21 cellular contexts compared by ENCODE assay signal in the genomic region with DNA sequence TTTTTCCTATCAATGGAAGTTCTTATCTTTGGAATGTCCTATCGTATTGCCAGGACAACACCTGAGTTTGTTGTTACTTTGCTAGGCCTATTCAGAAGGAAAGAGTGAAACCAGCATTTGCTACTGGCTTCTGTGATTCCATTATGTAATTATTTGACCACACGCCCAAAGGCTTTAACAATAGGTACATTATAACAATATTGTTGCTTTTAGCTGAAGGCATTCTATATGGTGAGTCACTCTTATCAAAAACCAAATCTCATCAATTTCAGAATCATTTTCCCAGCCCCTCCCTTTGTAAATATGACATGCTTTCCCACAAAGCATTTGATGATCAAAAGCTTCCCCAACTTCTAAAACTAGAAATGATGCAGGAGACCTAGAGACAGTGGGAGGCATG.
A peak's percentile ranks its signal among the peaks of the same experiment; 100 is the strongest.
DNase-seq lines count a peak whose midpoint lies in the region; ATAC-seq and TF ChIP-seq lines count a peak whose summit lies in the region.
"Had no signal": no experiment of that assay in that cellular context is flagged by ENCODE, and none has a peak within 500 bp of the region (broad histone marks: within the 10 kb centered on the region; RNA-seq: fewer than 3 reads in every experiment).

No MANE protein-coding gene starts in this region.

- POLR2A ChIA-PET in RWPE1 (lab: Yijun Ruan, JAX; ENCODE audit: low non-redundant PET): no interaction called here

- DNase-seq in HT-29 (ENCODE audit: low spot score) (peak; percentile 48), RWPE1 (ENCODE audit: low spot score) (peak; percentile 13), foreskin keratinocyte (peak; percentile 50 to 70), renal cortical epithelial cell (ENCODE audit: low read depth) (peak; percentile 30), NCI-H2171 (lab: John Stamatoyannopoulos, UW) (no peak)
- DNase-seq: activated B cell treated with CpG ODN at 0.5 μM for 24 hours; activated CD4-positive, alpha-beta T cell treated with anti-CD3 and anti-CD28 coated beads, Interleukin-2, amount 50 U/mL, for 4 hours; activated naive CD4-positive, alpha-beta T cell treated with anti-CD3 and anti-CD28 coated beads for 36 hours; effector CD8-positive, alpha-beta T cell; EL; erythroblast; naive B cell; NCI-H2081 treated with DMSO at 0.1 percent for 48 hours; stimulated activated naive CD4-positive, alpha-beta T cell treated with Interleukin-2 at 50 U/mL for 16 hours; SW 1271; testis had no signal

- ATAC-seq in foreskin keratinocyte (peak; percentile 68), GM18505 (IDR thresholded peaks at IDR 0.05; ENCODE audit: unreplicated experiment) (no peak), GM19023 (IDR thresholded peaks at IDR 0.05; ENCODE audit: unreplicated experiment) (no peak), GM18502 (IDR thresholded peaks at IDR 0.05; ENCODE audit: poor library complexity, unreplicated experiment) (no peak)
- ATAC-seq: Right ventricle myocardium inferior had no signal

- TF ChIP-seq POLR2A in GM18505 (IDR thresholded peaks at IDR 0.05; ENCODE audit: borderline replicate concordance, extremely low read depth, insufficient read depth, insufficient read length): no peak

- CTCF ChIA-PET in RWPE1 (lab: Yijun Ruan, JAX): no interaction called here

- H3K27ac ChIP-seq in RWPE1 (no peak overlapping the region), foreskin keratinocyte (peak overlapping the region; percentile 8)
- H3K27ac ChIP-seq: neutrophil, testis had no signal

- TF ChIP-seq CTCF in RWPE1 (conservative IDR thresholded peaks at IDR 0.05; ENCODE audit: low read depth) (no peak), foreskin keratinocyte (conservative IDR thresholded peaks at IDR 0.05) (no peak)

- H3K4me1 ChIP-seq in foreskin keratinocyte: peaks cover 10% of the 10 kb centered on the region
- H3K4me1 ChIP-seq: testis had no signal

- no peaks in the 10 kb centered on the region for H3K27me3 ChIP-seq in foreskin keratinocyte
- H3K27me3 ChIP-seq: neutrophil, testis had no signal
